In genomic region chrX:1506916-1507315, GRCh38 we compare ENCODE assay signal across 14 cellular contexts. TPM values are rescaled to one million over a fixed set of nuclear protein-coding genes. Genes with fewer than 3 reads are reported as not detected.
DNase-seq lines count a peak whose midpoint lies in the region; ATAC-seq and TF ChIP-seq lines count a peak whose summit lies in the region.
"Had no signal": no experiment of that assay in that cellular context is flagged by ENCODE, and none has a peak within 500 bp of the region (broad histone marks: within the 10 kb centered on the region; RNA-seq: fewer than 3 reads in every experiment).

No MANE protein-coding gene starts in this region.

- H3K9me3 Mint-ChIP-seq in activated CD4-positive, alpha-beta memory T cell treated with anti-CD3 and anti-CD28 coated beads for 36 hours = no peaks in the 10 kb centered on the region
- no peaks in the 10 kb centered on the region for H3K9me3 Mint-ChIP-seq in activated CD4-positive, alpha-beta memory T cell treated with anti-CD3 and anti-CD28 coated beads, Interleukin-2, amount 10 ng/mL, durations not matched to agents 7 days and 5 days
- H3K9me3 Mint-ChIP-seq in CD14-positive monocyte (peaks cover 0 to 3% (median 0%) of the 10 kb centered on the region in 7 donors), osteocyte (ENCODE audit: unreplicated experiment) (no peaks in the 10 kb centered on the region), progenitor cell of endocrine pancreas (ENCODE audit: low read depth) (no peaks in the 10 kb centered on the region)
- no peaks in the 10 kb centered on the region for H3K9me3 Mint-ChIP-seq in activated naive CD4-positive, alpha-beta T cell treated with anti-CD3 and anti-CD28 coated beads for 36 hours

- CTCF ChIA-PET in activated CD4-positive, alpha-beta memory T cell treated with anti-CD3 and anti-CD28 coated beads for 36 hours (lab: Charles Lee) = no interaction called here
- CTCF ChIA-PET in activated CD4-positive, alpha-beta memory T cell treated with anti-CD3 and anti-CD28 coated beads, Interleukin-2, amount 10 ng/mL, durations not matched to agents 7 days and 5 days (lab: Charles Lee) = no interaction called here
- CTCF ChIA-PET in activated naive CD4-positive, alpha-beta T cell treated with anti-CD3 and anti-CD28 coated beads for 36 hours (lab: Charles Lee) = no interaction called here

- peaks cover 30% of the 10 kb centered on the region for H3K36me3 Mint-ChIP-seq in activated CD4-positive, alpha-beta memory T cell treated with anti-CD3 and anti-CD28 coated beads for 36 hours
- peaks cover 42% of the 10 kb centered on the region for H3K36me3 Mint-ChIP-seq in activated CD4-positive, alpha-beta memory T cell treated with anti-CD3 and anti-CD28 coated beads, Interleukin-2, amount 10 ng/mL, durations not matched to agents 7 days and 5 days (ENCODE audit: low read depth)
- H3K36me3 Mint-ChIP-seq in CD14-positive monocyte (peaks cover 23 to 43% of the 10 kb centered on the region in 2 donors), osteocyte (ENCODE audit: unreplicated experiment) (no peaks in the 10 kb centered on the region), progenitor cell of endocrine pancreas (ENCODE audit: insufficient read depth) (no peaks in the 10 kb centered on the region)
- peaks cover 20% of the 10 kb centered on the region for H3K36me3 Mint-ChIP-seq in activated naive CD4-positive, alpha-beta T cell treated with anti-CD3 and anti-CD28 coated beads for 36 hours (ENCODE audit: low read depth)

- TF ChIP-seq CTCF in CD14-positive monocyte (IDR thresholded peaks at IDR 0.05) (no peak), osteocyte (IDR thresholded peaks at IDR 0.05) (no peak), progenitor cell of endocrine pancreas (IDR thresholded peaks at IDR 0.05; ENCODE audit: unreplicated experiment) (no peak)

- H3K27ac Mint-ChIP-seq in activated CD4-positive, alpha-beta memory T cell treated with anti-CD3 and anti-CD28 coated beads for 36 hours = peak overlapping the region; percentile 33
- no peak overlapping the region for H3K27ac Mint-ChIP-seq in activated CD4-positive, alpha-beta memory T cell treated with anti-CD3 and anti-CD28 coated beads, Interleukin-2, amount 10 ng/mL, durations not matched to agents 7 days and 5 days
- H3K27ac Mint-ChIP-seq in CD14-positive monocyte (peak overlapping the region in 6 of 7 donors; percentile 72 to 98 (median 82)), osteocyte (ENCODE audit: unreplicated experiment) (no peak overlapping the region), progenitor cell of endocrine pancreas (no peak overlapping the region)
- H3K27ac Mint-ChIP-seq in activated naive CD4-positive, alpha-beta T cell treated with anti-CD3 and anti-CD28 coated beads for 36 hours = no peak overlapping the region

- no peak overlapping the region for H3K4me3 Mint-ChIP-seq in activated CD4-positive, alpha-beta memory T cell treated with anti-CD3 and anti-CD28 coated beads for 36 hours
- no peak overlapping the region for H3K4me3 Mint-ChIP-seq in activated CD4-positive, alpha-beta memory T cell treated with anti-CD3 and anti-CD28 coated beads, Interleukin-2, amount 10 ng/mL, durations not matched to agents 7 days and 5 days
- no peak overlapping the region for H3K4me3 Mint-ChIP-seq in CD14-positive monocyte
- no peak overlapping the region for H3K4me3 Mint-ChIP-seq in osteocyte (ENCODE audit: unreplicated experiment)
- H3K4me3 Mint-ChIP-seq in progenitor cell of endocrine pancreas (ENCODE audit: low read depth) = no peak overlapping the region
- no peak overlapping the region for H3K4me3 Mint-ChIP-seq in activated naive CD4-positive, alpha-beta T cell treated with anti-CD3 and anti-CD28 coated beads for 36 hours

- intact Hi-C loops in activated CD4-positive, alpha-beta memory T cell treated with anti-CD3 and anti-CD28 coated beads for 36 hours (cut with micrococcal nuclease) = no loop called here
- intact Hi-C loops in CD14-positive monocyte (cut with micrococcal nuclease) = loop anchor here in 1 of 2 donors (2.0 to 10.0 kb wide), 3 partner anchors 16 to 172 kb away; partner anchors contain the start of genes ASMTL and IL3RA
- intact Hi-C loops in activated naive CD4-positive, alpha-beta T cell treated with anti-CD3 and anti-CD28 coated beads for 36 hours (cut with micrococcal nuclease) = no loop called here

- DNase-seq in activated CD4-positive, alpha-beta memory T cell treated with anti-CD3 and anti-CD28 coated beads for 36 hours = no peak
- no peak for DNase-seq in activated CD4-positive, alpha-beta memory T cell treated with anti-CD3 and anti-CD28 coated beads, Interleukin-2, amount 10 ng/mL, durations not matched to agents 7 days and 5 days
- DNase-seq in CD14-positive monocyte (ENCODE audit: low spot score) (no peak), RPMI8226 (peak; percentile 2), osteocyte (ENCODE audit: extremely low spot score, unreplicated experiment) (peak; percentile 62), progenitor cell of endocrine pancreas (ENCODE audit: low spot score, unreplicated experiment) (no peak)
- no peak for DNase-seq in activated naive CD4-positive, alpha-beta T cell treated with anti-CD3 and anti-CD28 coated beads for 36 hours
- DNase-seq: EL, NCI-H1048, NCI-H345, NCI-H526 treated with DMSO at 0.1 percent for 48 hours, PC-3 had no signal

- H3K4me1 Mint-ChIP-seq in activated CD4-positive, alpha-beta memory T cell treated with anti-CD3 and anti-CD28 coated beads for 36 hours (ENCODE audit: low read depth) = peaks cover 35% of the 10 kb centered on the region
- peaks cover 40% of the 10 kb centered on the region for H3K4me1 Mint-ChIP-seq in activated CD4-positive, alpha-beta memory T cell treated with anti-CD3 and anti-CD28 coated beads, Interleukin-2, amount 10 ng/mL, durations not matched to agents 7 days and 5 days
- H3K4me1 Mint-ChIP-seq in CD14-positive monocyte (peaks cover 28% of the 10 kb centered on the region), osteocyte (ENCODE audit: unreplicated experiment) (no peaks in the 10 kb centered on the region), progenitor cell of endocrine pancreas (ENCODE audit: low read depth) (no peaks in the 10 kb centered on the region)
- peaks cover 43% of the 10 kb centered on the region for H3K4me1 Mint-ChIP-seq in activated naive CD4-positive, alpha-beta T cell treated with anti-CD3 and anti-CD28 coated beads for 36 hours (ENCODE audit: low read depth)

- H3K27me3 Mint-ChIP-seq in activated CD4-positive, alpha-beta memory T cell treated with anti-CD3 and anti-CD28 coated beads for 36 hours = no peaks in the 10 kb centered on the region
- H3K27me3 Mint-ChIP-seq in activated CD4-positive, alpha-beta memory T cell treated with anti-CD3 and anti-CD28 coated beads, Interleukin-2, amount 10 ng/mL, durations not matched to agents 7 days and 5 days = no peaks in the 10 kb centered on the region
- H3K27me3 Mint-ChIP-seq in CD14-positive monocyte (ENCODE audit: low read depth in 3 of 3) (peaks cover 0 to 2% (median 0%) of the 10 kb centered on the region in 3 donors), osteocyte (ENCODE audit: unreplicated experiment) (no peaks in the 10 kb centered on the region), progenitor cell of endocrine pancreas (peaks cover 8% of the 10 kb centered on the region)
- H3K27me3 Mint-ChIP-seq in activated naive CD4-positive, alpha-beta T cell treated with anti-CD3 and anti-CD28 coated beads for 36 hours (ENCODE audit: low read depth) = no peaks in the 10 kb centered on the region

- POLR2A ChIA-PET in activated CD4-positive, alpha-beta memory T cell treated with anti-CD3 and anti-CD28 coated beads for 36 hours (lab: Charles Lee) = no interaction called here
- POLR2A ChIA-PET in activated CD4-positive, alpha-beta memory T cell treated with anti-CD3 and anti-CD28 coated beads, Interleukin-2, amount 10 ng/mL, durations not matched to agents 7 days and 5 days (lab: Charles Lee) = no interaction called here

- ATAC-seq in HG03045 (IDR thresholded peaks at IDR 0.05; ENCODE audit: unreplicated experiment) = no peak
- ATAC-seq: PC-3 had no signal

RNA-seq across cellular contexts. Expression of gene P2RY8, which starts 30.1 kb away (rescaled TPM):
- 10 to 100 TPM; 30.2 to 32.7 TPM for total RNA-seq in activated CD4-positive, alpha-beta memory T cell treated with anti-CD3 and anti-CD28 coated beads for 36 hours
- 100 to 1,000 TPM; 177 to 180 TPM for total RNA-seq in activated CD4-positive, alpha-beta memory T cell treated with anti-CD3 and anti-CD28 coated beads, Interleukin-2, amount 10 ng/mL, durations not matched to agents 7 days and 5 days
- polyA plus RNA-seq in CD14-positive monocyte = 10 to 100 TPM; 33.3 to 40.0 TPM
- total RNA-seq in osteocyte = not detected in 2 replicates
- not detected in 2 replicates for total RNA-seq in progenitor cell of endocrine pancreas
- 10 to 100 TPM in 1 of 2 experiments, 1 to 10 TPM in 1; 9.8 to 10.6 TPM for total RNA-seq in activated naive CD4-positive, alpha-beta T cell treated with anti-CD3 and anti-CD28 coated beads for 36 hours
- total RNA-seq: PC-3 had no signal
- polyA plus RNA-seq: A549 had no signal

RNA-seq across cellular contexts. Expression of gene ASMTL, which starts 54.2 kb away (rescaled TPM):
- 10 to 100 TPM; 65.2 to 67.4 TPM for total RNA-seq in activated CD4-positive, alpha-beta memory T cell treated with anti-CD3 and anti-CD28 coated beads for 36 hours
- 10 to 100 TPM; 62.2 to 63.3 TPM for total RNA-seq in activated CD4-positive, alpha-beta memory T cell treated with anti-CD3 and anti-CD28 coated beads, Interleukin-2, amount 10 ng/mL, durations not matched to agents 7 days and 5 days
- polyA plus RNA-seq in CD14-positive monocyte = 10 to 100 TPM; 31.0 to 31.5 TPM
- total RNA-seq in osteocyte (33.3 and 35.9 TPM in 2 replicates), progenitor cell of endocrine pancreas (24.5 and 26.2 TPM in 2 replicates)
- 10 to 100 TPM; 45.1 to 47.2 TPM for total RNA-seq in activated naive CD4-positive, alpha-beta T cell treated with anti-CD3 and anti-CD28 coated beads for 36 hours

Comparison
In these comparisons a context has a peak if more than half of its experiments do, and no peak if none do; other contexts are left out.
1. H3K27ac Mint-ChIP-seq: peak in activated CD4-positive, alpha-beta memory T cell treated with anti-CD3 and anti-CD28 coated beads for 36 hours (single experiment) and CD14-positive monocyte (6 of 7); none in activated CD4-positive, alpha-beta memory T cell treated with anti-CD3 and anti-CD28 coated beads, Interleukin-2, amount 10 ng/mL, durations not matched to agents 7 days and 5 days (single experiment), osteocyte (single experiment), progenitor cell of endocrine pancreas (single experiment) and activated naive CD4-positive, alpha-beta T cell treated with anti-CD3 and anti-CD28 coated beads for 36 hours (single experiment).
2. DNase-seq: peak in RPMI8226 (single experiment) and osteocyte (single experiment); none in activated CD4-positive, alpha-beta memory T cell treated with anti-CD3 and anti-CD28 coated beads for 36 hours (single experiment), activated CD4-positive, alpha-beta memory T cell treated with anti-CD3 and anti-CD28 coated beads, Interleukin-2, amount 10 ng/mL, durations not matched to agents 7 days and 5 days (single experiment), CD14-positive monocyte (single experiment), progenitor cell of endocrine pancreas (single experiment) and activated naive CD4-positive, alpha-beta T cell treated with anti-CD3 and anti-CD28 coated beads for 36 hours (single experiment).
3. RNA of gene P2RY8, which starts 30.1 kb away (total RNA-seq): 177 to 180 TPM in activated CD4-positive, alpha-beta memory T cell treated with anti-CD3 and anti-CD28 coated beads, Interleukin-2, amount 10 ng/mL, durations not matched to agents 7 days and 5 days, 30.2 to 32.7 TPM in activated CD4-positive, alpha-beta memory T cell treated with anti-CD3 and anti-CD28 coated beads for 36 hours and 9.8 to 10.6 TPM in activated naive CD4-positive, alpha-beta T cell treated with anti-CD3 and anti-CD28 coated beads for 36 hours; not detected in osteocyte and not detected in progenitor cell of endocrine pancreas; every median in the first group is over 10 times any median in the second.